ENCODE assay signal across 20 cellular contexts in the genomic region with DNA sequence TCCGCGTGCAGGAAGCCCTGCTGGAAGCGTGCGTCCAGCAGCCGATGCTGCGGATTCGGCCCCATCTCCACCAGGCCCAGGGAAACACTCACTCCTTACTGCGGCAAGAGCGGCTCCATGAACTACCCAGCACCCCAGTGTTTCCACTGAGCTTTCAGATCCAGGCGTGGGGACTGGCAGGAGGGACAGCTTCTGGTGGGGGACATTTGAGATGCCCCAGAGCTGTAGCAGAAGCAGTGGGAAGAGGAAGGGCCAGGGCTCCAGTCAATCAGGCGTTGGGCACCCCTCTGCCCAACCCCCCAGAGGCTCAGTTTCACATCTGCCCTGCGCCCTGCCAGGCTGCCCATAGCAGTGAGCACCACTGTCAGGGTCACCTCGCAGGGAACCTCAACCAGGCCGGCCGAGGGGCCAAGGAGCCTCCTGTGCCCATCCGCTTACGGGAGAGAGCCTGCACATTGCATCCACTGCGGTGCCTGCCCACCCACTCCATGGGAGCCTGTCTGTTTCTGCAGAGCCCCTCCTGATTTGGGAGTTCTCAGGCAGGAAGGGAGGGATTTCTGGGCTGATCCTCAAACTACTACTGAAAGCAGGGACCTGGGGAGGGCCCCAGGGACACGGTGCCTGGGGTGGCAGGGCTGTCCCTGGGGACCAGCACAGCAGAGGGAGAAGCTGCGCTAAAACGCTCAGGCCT. TPM values are rescaled to one million over a fixed set of nuclear protein-coding genes. Genes with fewer than 3 reads are reported as not detected.
DNase-seq lines count a peak whose midpoint lies in the region; ATAC-seq, FAIRE-seq and TF ChIP-seq lines count a peak whose summit lies in the region.
"Had no signal": no experiment of that assay in that cellular context is flagged by ENCODE, and none has a peak within 500 bp of the region (broad histone marks: within the 10 kb centered on the region; RNA-seq: fewer than 3 reads in every experiment).

No MANE protein-coding gene starts in this region.

- intact Hi-C loops in kidney (cut with DNase I): no loop called here

- H3K4me3 ChIP-seq in BLaER1 (no peak overlapping the region), H7 (ENCODE audit: insufficient read depth, low read depth, low read length) (no peak overlapping the region), kidney (ENCODE audit: low read length in 2 of 2) (no peak overlapping the region), osteoblast (ENCODE audit: insufficient read depth, low read length) (no peak overlapping the region)

- H3K9ac ChIP-seq in BLaER1 (no peak overlapping the region), kidney (ENCODE audit: low read length in 2 of 2) (no peak overlapping the region)

- TF ChIP-seq CTCF in kidney (IDR thresholded peaks at IDR 0.05; ENCODE audit: borderline replicate concordance, extremely low read depth, insufficient read depth) (no peak), osteoblast (IDR thresholded peaks at IDR 0.05; ENCODE audit: extremely low read depth, low read depth, low read length) (no peak)

- H3K9me3 ChIP-seq in BLaER1 (no peaks in the 10 kb centered on the region), kidney (ENCODE audit: control insufficient read depth in 1 of 2, low read length in 2 of 2) (no peaks in the 10 kb centered on the region), osteoblast (ENCODE audit: low read depth, low read length) (no peaks in the 10 kb centered on the region)

- no peaks in the 10 kb centered on the region for H3K27me3 ChIP-seq in BLaER1
- H3K27me3 ChIP-seq in H7 (ENCODE audit: control insufficient read depth, insufficient read depth, low read length): no peaks in the 10 kb centered on the region
- H3K27me3 ChIP-seq in osteoblast (ENCODE audit: insufficient read depth, low read length): no peaks in the 10 kb centered on the region

- no peak overlapping the region for H2AFZ ChIP-seq in osteoblast (ENCODE audit: low read length)

- no peaks in the 10 kb centered on the region for H3K36me3 ChIP-seq in BLaER1
- no peaks in the 10 kb centered on the region for H3K36me3 ChIP-seq in H7 (replicated peaks; ENCODE audit: control insufficient read depth, insufficient read depth, low read length)
- no peaks in the 10 kb centered on the region for H3K36me3 ChIP-seq in kidney (ENCODE audit: control insufficient read depth in 1 of 2, insufficient read depth in 2 of 2, low read length in 2 of 2)
- H3K36me3 ChIP-seq in osteoblast (ENCODE audit: insufficient read depth, low read length): no peaks in the 10 kb centered on the region

- H3K4me2 ChIP-seq in BLaER1: peak overlapping the region; percentile 24; the same call in 1 of the 2 replicates
- H3K4me2 ChIP-seq in osteoblast (ENCODE audit: insufficient read depth, low read length): no peak overlapping the region

- no peak for ATAC-seq in GM19328 (IDR thresholded peaks at IDR 0.05; ENCODE audit: unreplicated experiment)

- H3K27ac ChIP-seq in BLaER1 (no peak overlapping the region), kidney (ENCODE audit: low read depth in 2 of 2, low read length in 2 of 2) (no peak overlapping the region), osteoblast (ENCODE audit: low read depth, low read length) (no peak overlapping the region)

- no peaks in the 10 kb centered on the region for H3K79me2 ChIP-seq in osteoblast (ENCODE audit: insufficient read depth, low read length)

- no peak for FAIRE-seq in kidney (lab: Jason Lieb, UNC)
- FAIRE-seq: RCC 7860 had no signal

- H4K20me1 ChIP-seq in BLaER1 (no peaks in the 10 kb centered on the region), osteoblast (ENCODE audit: insufficient read depth, low read length) (no peaks in the 10 kb centered on the region)

- DNase-seq in H7: peak; percentile 57
- DNase-seq in kidney: peak; percentile 61
- DNase-seq in osteoblast (ENCODE audit: insufficient read length, low spot score, missing footprints): peak; percentile 77
- no peak for DNase-seq in NAMALWA (ENCODE audit: low spot score)
- DNase-seq in Kasumi-1 (lab: John Stamatoyannopoulos, UW): no peak
- DNase-seq: C1 segment of cervical spinal cord, DMS79, HCEC 1CT, MM.1S, NCI-H1092 treated with DMSO at 0.1 percent for 48 hours, NCI-H1694 treated with DMSO at 0.1 percent for 48 hours, NCI-H510A, NCI-H748 treated with DMSO at 0.1 percent for 48 hours, SHP77 had no signal

- H3K4me1 ChIP-seq in BLaER1 (peaks cover 33% of the 10 kb centered on the region), kidney (ENCODE audit: control insufficient read depth in 1 of 2, insufficient read depth in 1 of 2, low read depth in 1 of 2, low read length in 2 of 2) (peaks cover 0 to 13% of the 10 kb centered on the region in 2 donors), osteoblast (ENCODE audit: insufficient read depth, low read length) (no peaks in the 10 kb centered on the region)

RNA-seq across cellular contexts. Expression of a gene that starts 4.6 kb away (rescaled TPM):
- total RNA-seq in H7 (2014; rRNA removed; shearing (Covaris generic)): not detected in 2 replicates
- 0.09 TPM for total RNA-seq in kidney
- 12.5 TPM for polyA plus RNA-seq in kidney (ENCODE audit: insufficient read depth, low read depth, low replicate concordance)
- total RNA-seq in osteoblast: not detected in 2 replicates
- total RNA-seq: A673, LHCN-M2, OCI-LY7 had no signal

RNA-seq across cellular contexts. Expression of a gene that starts 22.7 kb away (rescaled TPM):
- total RNA-seq in H7 (2014; rRNA removed; shearing (Covaris generic)): not detected in 2 replicates
- total RNA-seq in kidney (6.1 TPM), osteoblast (not detected in 2 replicates)
- polyA plus RNA-seq in kidney (ENCODE audit: insufficient read depth, low read depth, low replicate concordance): 28.5 TPM
- total RNA-seq: A673, LHCN-M2, OCI-LY7 had no signal

RNA-seq across cellular contexts. Expression of a gene that starts 32.9 kb away (rescaled TPM):
- total RNA-seq in H7 (2014; rRNA removed; shearing (Covaris generic)): 0.38 TPM in 1 of 2 replicates, not detected in the other
- total RNA-seq in kidney: 0.13 TPM
- polyA plus RNA-seq in kidney (ENCODE audit: insufficient read depth, low read depth, low replicate concordance): not detected
- total RNA-seq in osteoblast: under 0.01 TPM in 2 replicates
- total RNA-seq: A673, OCI-LY7 had no signal

RNA-seq across cellular contexts. Expression of a gene that starts 53.2 kb away (rescaled TPM):
- total RNA-seq in H7 (2014; rRNA removed; shearing (Covaris generic)): 46.8 and 51.6 TPM in 2 replicates
- total RNA-seq in kidney (0.54 TPM), osteoblast (under 0.01 TPM in 1 of 2 replicates, not detected in the other)
- 0.58 TPM for polyA plus RNA-seq in kidney (ENCODE audit: insufficient read depth, low read depth, low replicate concordance)
- total RNA-seq: OCI-LY7 had no signal

Comparison
In these comparisons a context has a peak if more than half of its experiments do, and no peak if none do; other contexts are left out.
1. DNase-seq: peak in H7 (single experiment), kidney (single experiment) and osteoblast (single experiment); none in NAMALWA (single experiment) and Kasumi-1 (0 of 2).